Comparison of ENCODE assay signal across 1 cellular context in the genomic region with DNA sequence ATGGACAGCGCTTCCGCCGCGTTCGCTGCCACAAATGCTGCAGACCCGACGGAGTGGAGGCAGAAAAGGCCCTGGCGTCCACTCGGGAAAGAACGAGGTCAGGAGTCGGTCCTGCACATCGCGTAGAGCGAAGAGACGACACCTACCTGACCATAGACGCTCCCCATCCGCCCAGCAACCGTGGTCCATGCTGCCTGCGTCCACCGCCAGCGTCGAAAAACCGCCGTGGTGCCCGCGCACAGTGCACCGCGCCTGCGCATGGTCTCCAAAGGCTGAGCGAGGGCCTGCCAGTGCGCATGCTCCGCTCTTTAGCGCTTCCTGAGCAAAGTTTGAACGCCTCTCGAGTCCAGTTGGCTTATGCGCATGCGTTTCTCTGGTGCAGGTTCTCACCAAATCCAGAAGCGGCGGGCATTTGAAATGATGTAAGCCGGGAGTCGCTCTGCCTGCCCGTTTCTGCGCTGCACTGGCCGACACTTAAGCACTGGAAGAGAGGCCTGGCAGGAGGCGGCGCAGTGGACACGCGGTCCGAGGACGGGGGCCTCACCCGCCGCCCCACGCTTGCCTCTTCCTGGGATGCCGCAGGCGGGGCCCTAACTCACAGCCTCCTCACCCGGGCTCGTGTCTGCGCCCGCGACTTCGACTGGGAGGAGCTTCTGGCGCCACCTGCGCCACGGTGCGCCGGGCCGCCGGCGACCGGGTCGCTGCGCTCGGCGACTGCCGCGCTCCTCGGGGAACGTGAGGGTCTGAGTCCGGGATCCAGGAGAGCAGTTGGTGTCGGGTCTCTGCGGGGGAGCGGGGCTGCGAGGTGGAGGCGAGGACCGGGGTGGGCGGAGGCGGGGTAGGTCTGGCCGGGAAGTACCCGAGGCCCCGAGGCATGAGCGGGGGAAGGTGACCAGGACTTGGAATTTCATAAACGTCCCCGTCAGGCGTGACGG.
A peak's percentile ranks its signal among the peaks of the same experiment; 100 is the strongest.
TF ChIP-seq lines count a peak whose summit lies in the region.

TSS of gene FAM24B (minus strand) at position 243 of the 935 bp plus-strand sequence. CDS start 29,066 bp downstream, outside the sequence.

TF ChIP-seq in HepG2, 621 proteins besides CTCF, POLR2A, EP300 and RAD21 (continued from another document and continues in another):
- TF ChIP-seq, protein P1, sequence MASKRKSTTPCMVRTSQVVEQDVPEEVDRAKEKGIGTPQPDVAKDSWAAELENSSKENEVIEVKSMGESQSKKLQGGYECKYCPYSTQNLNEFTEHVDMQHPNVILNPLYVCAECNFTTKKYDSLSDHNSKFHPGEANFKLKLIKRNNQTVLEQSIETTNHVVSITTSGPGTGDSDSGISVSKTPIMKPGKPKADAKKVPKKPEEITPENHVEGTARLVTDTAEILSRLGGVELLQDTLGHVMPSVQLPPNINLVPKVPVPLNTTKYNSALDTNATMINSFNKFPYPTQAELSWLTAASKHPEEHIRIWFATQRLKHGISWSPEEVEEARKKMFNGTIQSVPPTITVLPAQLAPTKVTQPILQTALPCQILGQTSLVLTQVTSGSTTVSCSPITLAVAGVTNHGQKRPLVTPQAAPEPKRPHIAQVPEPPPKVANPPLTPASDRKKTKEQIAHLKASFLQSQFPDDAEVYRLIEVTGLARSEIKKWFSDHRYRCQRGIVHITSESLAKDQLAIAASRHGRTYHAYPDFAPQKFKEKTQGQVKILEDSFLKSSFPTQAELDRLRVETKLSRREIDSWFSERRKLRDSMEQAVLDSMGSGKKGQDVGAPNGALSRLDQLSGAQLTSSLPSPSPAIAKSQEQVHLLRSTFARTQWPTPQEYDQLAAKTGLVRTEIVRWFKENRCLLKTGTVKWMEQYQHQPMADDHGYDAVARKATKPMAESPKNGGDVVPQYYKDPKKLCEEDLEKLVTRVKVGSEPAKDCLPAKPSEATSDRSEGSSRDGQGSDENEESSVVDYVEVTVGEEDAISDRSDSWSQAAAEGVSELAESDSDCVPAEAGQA (IDR thresholded peaks at IDR 0.05; ENCODE audit: low read depth), result no peak
- TF ChIP-seq, protein P1 (CRISPR knock-in tag; IDR thresholded peaks at IDR 0.05; ENCODE audit: borderline replicate concordance), result no peak
- TF ChIP-seq ZNF276 (CRISPR knock-in tag; IDR thresholded peaks at IDR 0.05; ENCODE audit: low read depth) (no peak; the same call in 1 of the 2 replicates), SIN3B (IDR thresholded peaks at IDR 0.05; ENCODE audit: low read length) (0 out of 2 replicates have a peak, but pooled peaks have one; percentile 47), ZNF710 (CRISPR knock-in tag; IDR thresholded peaks at IDR 0.05; ENCODE audit: borderline replicate concordance) (0 out of 2 replicates have a peak, but pooled peaks have one; percentile 15), ZNF33B (CRISPR knock-in tag; IDR thresholded peaks at IDR 0.05) (no peak), ZNF121 (CRISPR knock-in tag; IDR thresholded peaks at IDR 0.05) (no peak), ZNF224 (CRISPR knock-in tag; IDR thresholded peaks at IDR 0.05) (no peak; the same call in 1 of the 2 replicates), JUN (CRISPR knock-in tag; IDR thresholded peaks at IDR 0.05) (no peak), RBAK (CRISPR knock-in tag; IDR thresholded peaks at IDR 0.05) (no peak), MED8 (CRISPR knock-in tag; IDR thresholded peaks at IDR 0.05; ENCODE audit: insufficient replicate concordance) (peak; percentile 18), SPEN (CRISPR knock-in tag; IDR thresholded peaks at IDR 0.05; ENCODE audit: low read depth) (no peak), ARID2 (CRISPR knock-in tag; IDR thresholded peaks at IDR 0.05; ENCODE audit: borderline replicate concordance) (peak; percentile 60; the same call in 1 of the 2 replicates), ZNF883 (CRISPR knock-in tag; IDR thresholded peaks at IDR 0.05; ENCODE audit: not compliant biosample characterization) (peak; percentile 55), ZNF280D (CRISPR knock-in tag; IDR thresholded peaks at IDR 0.05) (peak; percentile 73; the same call in 1 of the 2 replicates), ZNF543 (CRISPR knock-in tag; IDR thresholded peaks at IDR 0.05) (peak; percentile 59; the same call in 1 of the 2 replicates), MYC (CRISPR knock-in tag; IDR thresholded peaks at IDR 0.05; ENCODE audit: borderline replicate concordance) (peak; percentile 44; the same call in 1 of the 2 replicates), SAP130 (CRISPR knock-in tag; IDR thresholded peaks at IDR 0.05; ENCODE audit: low read depth) (peak; percentile 92), TERF1 (CRISPR knock-in tag; IDR thresholded peaks at IDR 0.05) (no peak), ZNF225 (CRISPR knock-in tag; IDR thresholded peaks at IDR 0.05) (no peak), SNAPC5 (CRISPR knock-in tag; IDR thresholded peaks at IDR 0.05; ENCODE audit: borderline replicate concordance) (0 out of 2 replicates have a peak, but pooled peaks have one; percentile 81), ZNF619 (CRISPR knock-in tag; IDR thresholded peaks at IDR 0.05) (no peak), ZNF563 (CRISPR knock-in tag; IDR thresholded peaks at IDR 0.05) (peak; percentile 52; the same call in 1 of the 2 replicates), EED (CRISPR knock-in tag; IDR thresholded peaks at IDR 0.05) (0 out of 2 replicates have a peak, but pooled peaks have one; percentile 37), TIGD3 (CRISPR knock-in tag; IDR thresholded peaks at IDR 0.05; ENCODE audit: borderline replicate concordance) (0 out of 2 replicates have a peak, but pooled peaks have one; percentile 48)
- TF ChIP-seq, protein P2, sequence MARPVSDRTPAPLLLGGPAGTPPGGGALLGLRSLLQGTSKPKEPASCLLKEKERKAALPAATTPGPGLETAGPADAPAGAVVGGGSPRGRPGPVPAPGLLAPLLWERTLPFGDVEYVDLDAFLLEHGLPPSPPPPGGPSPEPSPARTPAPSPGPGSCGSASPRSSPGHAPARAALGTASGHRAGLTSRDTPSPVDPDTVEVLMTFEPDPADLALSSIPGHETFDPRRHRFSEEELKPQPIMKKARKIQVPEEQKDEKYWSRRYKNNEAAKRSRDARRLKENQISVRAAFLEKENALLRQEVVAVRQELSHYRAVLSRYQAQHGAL (CRISPR knock-in tag; IDR thresholded peaks at IDR 0.05; ENCODE audit: not compliant biosample characterization), result no peak
- TF ChIP-seq, protein P3, sequence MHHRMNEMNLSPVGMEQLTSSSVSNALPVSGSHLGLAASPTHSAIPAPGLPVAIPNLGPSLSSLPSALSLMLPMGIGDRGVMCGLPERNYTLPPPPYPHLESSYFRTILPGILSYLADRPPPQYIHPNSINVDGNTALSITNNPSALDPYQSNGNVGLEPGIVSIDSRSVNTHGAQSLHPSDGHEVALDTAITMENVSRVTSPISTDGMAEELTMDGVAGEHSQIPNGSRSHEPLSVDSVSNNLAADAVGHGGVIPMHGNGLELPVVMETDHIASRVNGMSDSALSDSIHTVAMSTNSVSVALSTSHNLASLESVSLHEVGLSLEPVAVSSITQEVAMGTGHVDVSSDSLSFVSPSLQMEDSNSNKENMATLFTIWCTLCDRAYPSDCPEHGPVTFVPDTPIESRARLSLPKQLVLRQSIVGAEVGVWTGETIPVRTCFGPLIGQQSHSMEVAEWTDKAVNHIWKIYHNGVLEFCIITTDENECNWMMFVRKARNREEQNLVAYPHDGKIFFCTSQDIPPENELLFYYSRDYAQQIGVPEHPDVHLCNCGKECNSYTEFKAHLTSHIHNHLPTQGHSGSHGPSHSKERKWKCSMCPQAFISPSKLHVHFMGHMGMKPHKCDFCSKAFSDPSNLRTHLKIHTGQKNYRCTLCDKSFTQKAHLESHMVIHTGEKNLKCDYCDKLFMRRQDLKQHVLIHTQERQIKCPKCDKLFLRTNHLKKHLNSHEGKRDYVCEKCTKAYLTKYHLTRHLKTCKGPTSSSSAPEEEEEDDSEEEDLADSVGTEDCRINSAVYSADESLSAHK (CRISPR knock-in tag; IDR thresholded peaks at IDR 0.05; ENCODE audit: borderline replicate concordance), result no peak
- TF ChIP-seq, protein P4, sequence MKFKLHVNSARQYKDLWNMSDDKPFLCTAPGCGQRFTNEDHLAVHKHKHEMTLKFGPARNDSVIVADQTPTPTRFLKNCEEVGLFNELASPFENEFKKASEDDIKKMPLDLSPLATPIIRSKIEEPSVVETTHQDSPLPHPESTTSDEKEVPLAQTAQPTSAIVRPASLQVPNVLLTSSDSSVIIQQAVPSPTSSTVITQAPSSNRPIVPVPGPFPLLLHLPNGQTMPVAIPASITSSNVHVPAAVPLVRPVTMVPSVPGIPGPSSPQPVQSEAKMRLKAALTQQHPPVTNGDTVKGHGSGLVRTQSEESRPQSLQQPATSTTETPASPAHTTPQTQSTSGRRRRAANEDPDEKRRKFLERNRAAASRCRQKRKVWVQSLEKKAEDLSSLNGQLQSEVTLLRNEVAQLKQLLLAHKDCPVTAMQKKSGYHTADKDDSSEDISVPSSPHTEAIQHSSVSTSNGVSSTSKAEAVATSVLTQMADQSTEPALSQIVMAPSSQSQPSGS (CRISPR knock-in tag; IDR thresholded peaks at IDR 0.05), result peak; percentile 44; the same call in 1 of the 2 replicates
